ENCODE assay signal across 8 cellular contexts in genomic region chr7:92768501-92769360, GRCh38.
A peak's percentile ranks its signal among the peaks of the same experiment; 100 is the strongest.
DNase-seq lines count a peak whose midpoint lies in the region; ATAC-seq and TF ChIP-seq lines count a peak whose summit lies in the region.

No MANE protein-coding gene starts in this region.

- peaks cover 60% of the 10 kb centered on the region for H3K4me1 Mint-ChIP-seq in activated CD8-positive, alpha-beta memory T cell treated with anti-CD3 and anti-CD28 coated beads, Interleukin-2, amount 10 ng/mL, durations not matched to agents 7 days and 5 days

- intact Hi-C loops in dorsolateral prefrontal cortex (cut with DNase I), result loop anchor here (5.0 to 10.0 kb wide), 3 partner anchors 54 to 71 kb away; no protein-coding TSS in a partner anchor

- H3K9me3 Mint-ChIP-seq in activated CD8-positive, alpha-beta memory T cell treated with anti-CD3 and anti-CD28 coated beads, Interleukin-2, amount 10 ng/mL, durations not matched to agents 7 days and 5 days (ENCODE audit: low read depth), result no peaks in the 10 kb centered on the region

- H3K27ac Mint-ChIP-seq in activated CD8-positive, alpha-beta memory T cell treated with anti-CD3 and anti-CD28 coated beads, Interleukin-2, amount 10 ng/mL, durations not matched to agents 7 days and 5 days, result peak overlapping the region; percentile 65

- H3K4me3 Mint-ChIP-seq in activated CD8-positive, alpha-beta memory T cell treated with anti-CD3 and anti-CD28 coated beads, Interleukin-2, amount 10 ng/mL, durations not matched to agents 7 days and 5 days, result peak overlapping the region; percentile 25

- peak overlapping the region in 26 of 59 donors; percentile 7 to 44 (median 22) for H3K4me3 ChIP-seq in dorsolateral prefrontal cortex

- ATAC-seq in activated CD8-positive, alpha-beta memory T cell treated with anti-CD3 and anti-CD28 coated beads, Interleukin-2, amount 10 ng/mL, durations not matched to agents 7 days and 5 days, result peak; percentile 90
- peak; percentile 96 for ATAC-seq in HG02852 (IDR thresholded peaks at IDR 0.05; ENCODE audit: unreplicated experiment)

- peak; percentile 49 for DNase-seq in activated CD8-positive, alpha-beta memory T cell treated with anti-CD3 and anti-CD28 coated beads, Interleukin-2, amount 10 ng/mL, durations not matched to agents 7 days and 5 days
- no peak for DNase-seq in activated CD8-positive, alpha-beta memory T cell treated with anti-CD3 and anti-CD28 coated beads, Interleukin-2, amount 50 U/mL, for 4 hours
- DNase-seq in NCI-H82 (lab: John Stamatoyannopoulos, UW) (peak; percentile 80), dorsolateral prefrontal cortex (peak in 1 of 10 donors; percentile 29), superior temporal gyrus (ENCODE audit: extremely low spot score) (peak; percentile 72), DMS114 treated with DMSO at 0.1 percent for 48 hours (lab: John Stamatoyannopoulos, UW; ENCODE audit: unreplicated experiment) (no peak), COR-L47 (lab: John Stamatoyannopoulos, UW) (no peak)

- TF ChIP-seq CTCF in dorsolateral prefrontal cortex (IDR thresholded peaks at IDR 0.05 in 54 of 56, conservative IDR thresholded peaks at IDR 0.05 in 2 of 56; ENCODE audit: low read depth in 1 of 56, partially characterized antibody in 56 of 56), result no peak

- peak overlapping the region in 58 of 59 donors; percentile 14 to 86 (median 74) for H3K27ac ChIP-seq in dorsolateral prefrontal cortex

- peaks cover 69% of the 10 kb centered on the region for H3K36me3 Mint-ChIP-seq in activated CD8-positive, alpha-beta memory T cell treated with anti-CD3 and anti-CD28 coated beads, Interleukin-2, amount 10 ng/mL, durations not matched to agents 7 days and 5 days

- no peaks in the 10 kb centered on the region for H3K27me3 Mint-ChIP-seq in activated CD8-positive, alpha-beta memory T cell treated with anti-CD3 and anti-CD28 coated beads, Interleukin-2, amount 10 ng/mL, durations not matched to agents 7 days and 5 days

- CTCF ChIA-PET in activated CD8-positive, alpha-beta memory T cell treated with anti-CD3 and anti-CD28 coated beads, Interleukin-2, amount 10 ng/mL, durations not matched to agents 7 days and 5 days (lab: Charles Lee), result interaction anchor here (1.2 kb wide), 2 partner anchors 10 to 64 kb away, joined by 3 to 6 read pairs; no protein-coding TSS in a partner anchor

- H3K27me3 ChIP-seq in dorsolateral prefrontal cortex, result no peaks in the 10 kb centered on the region

Comparison
In these comparisons a context has a peak if more than half of its experiments do, and no peak if none do; other contexts are left out.
1. DNase-seq: peak in activated CD8-positive, alpha-beta memory T cell treated with anti-CD3 and anti-CD28 coated beads, Interleukin-2, amount 10 ng/mL, durations not matched to agents 7 days and 5 days (single experiment), NCI-H82 (single experiment) and superior temporal gyrus (single experiment); none in activated CD8-positive, alpha-beta memory T cell treated with anti-CD3 and anti-CD28 coated beads, Interleukin-2, amount 50 U/mL, for 4 hours (single experiment), DMS114 treated with DMSO at 0.1 percent for 48 hours (single experiment) and COR-L47 (single experiment).